1 cellular context compared by ENCODE assay signal in the genomic region with DNA sequence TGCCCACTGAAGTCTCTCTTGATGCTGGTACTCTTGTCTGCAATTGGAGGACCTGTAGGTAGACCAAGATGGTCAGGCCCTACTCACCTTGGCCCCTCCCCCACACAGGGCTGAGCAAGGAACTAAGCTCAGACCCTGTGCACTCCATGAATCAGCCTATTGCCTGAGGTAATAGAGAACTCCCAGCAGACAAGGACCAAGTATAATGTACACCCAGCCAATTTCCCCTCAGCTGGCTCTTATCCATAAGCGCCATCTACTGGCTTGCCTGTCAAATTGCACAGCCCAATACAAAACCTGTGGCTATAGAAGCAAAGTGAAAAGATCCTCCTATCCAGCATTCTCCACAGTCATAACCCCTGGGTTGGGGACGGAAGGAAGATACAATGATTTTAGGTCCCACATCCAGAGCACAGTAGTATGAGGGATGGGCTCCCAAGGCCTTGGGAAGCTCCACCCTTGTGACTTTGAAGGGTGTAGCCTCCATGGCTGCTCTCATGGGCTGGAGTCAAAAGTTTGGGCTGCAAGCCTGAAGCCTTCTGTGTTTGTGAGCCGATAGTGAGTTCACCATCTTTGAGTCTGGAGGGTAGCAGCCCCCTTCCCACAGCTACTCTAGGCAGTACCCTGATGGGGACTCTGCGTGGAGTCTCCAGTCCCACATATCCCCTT.
TF ChIP-seq lines count a peak whose summit lies in the region.

No MANE protein-coding gene starts in this region.

TF ChIP-seq in WTC11, 78 proteins besides CTCF, POLR2A, EP300 and RAD21 (continued from another document):
- TF ChIP-seq, protein P1, sequence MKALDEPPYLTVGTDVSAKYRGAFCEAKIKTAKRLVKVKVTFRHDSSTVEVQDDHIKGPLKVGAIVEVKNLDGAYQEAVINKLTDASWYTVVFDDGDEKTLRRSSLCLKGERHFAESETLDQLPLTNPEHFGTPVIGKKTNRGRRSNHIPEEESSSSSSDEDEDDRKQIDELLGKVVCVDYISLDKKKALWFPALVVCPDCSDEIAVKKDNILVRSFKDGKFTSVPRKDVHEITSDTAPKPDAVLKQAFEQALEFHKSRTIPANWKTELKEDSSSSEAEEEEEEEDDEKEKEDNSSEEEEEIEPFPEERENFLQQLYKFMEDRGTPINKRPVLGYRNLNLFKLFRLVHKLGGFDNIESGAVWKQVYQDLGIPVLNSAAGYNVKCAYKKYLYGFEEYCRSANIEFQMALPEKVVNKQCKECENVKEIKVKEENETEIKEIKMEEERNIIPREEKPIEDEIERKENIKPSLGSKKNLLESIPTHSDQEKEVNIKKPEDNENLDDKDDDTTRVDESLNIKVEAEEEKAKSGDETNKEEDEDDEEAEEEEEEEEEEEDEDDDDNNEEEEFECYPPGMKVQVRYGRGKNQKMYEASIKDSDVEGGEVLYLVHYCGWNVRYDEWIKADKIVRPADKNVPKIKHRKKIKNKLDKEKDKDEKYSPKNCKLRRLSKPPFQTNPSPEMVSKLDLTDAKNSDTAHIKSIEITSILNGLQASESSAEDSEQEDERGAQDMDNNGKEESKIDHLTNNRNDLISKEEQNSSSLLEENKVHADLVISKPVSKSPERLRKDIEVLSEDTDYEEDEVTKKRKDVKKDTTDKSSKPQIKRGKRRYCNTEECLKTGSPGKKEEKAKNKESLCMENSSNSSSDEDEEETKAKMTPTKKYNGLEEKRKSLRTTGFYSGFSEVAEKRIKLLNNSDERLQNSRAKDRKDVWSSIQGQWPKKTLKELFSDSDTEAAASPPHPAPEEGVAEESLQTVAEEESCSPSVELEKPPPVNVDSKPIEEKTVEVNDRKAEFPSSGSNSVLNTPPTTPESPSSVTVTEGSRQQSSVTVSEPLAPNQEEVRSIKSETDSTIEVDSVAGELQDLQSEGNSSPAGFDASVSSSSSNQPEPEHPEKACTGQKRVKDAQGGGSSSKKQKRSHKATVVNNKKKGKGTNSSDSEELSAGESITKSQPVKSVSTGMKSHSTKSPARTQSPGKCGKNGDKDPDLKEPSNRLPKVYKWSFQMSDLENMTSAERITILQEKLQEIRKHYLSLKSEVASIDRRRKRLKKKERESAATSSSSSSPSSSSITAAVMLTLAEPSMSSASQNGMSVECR (CRISPR knock-in tag; IDR thresholded peaks at IDR 0.05; ENCODE audit: borderline replicate concordance), result no peak
- TF ChIP-seq GTF2I (CRISPR knock-in tag; conservative IDR thresholded peaks at IDR 0.05), result no peak
- no peak for TF ChIP-seq ZNF416 (CRISPR knock-in tag; IDR thresholded peaks at IDR 0.05)
- TF ChIP-seq, protein P2, sequence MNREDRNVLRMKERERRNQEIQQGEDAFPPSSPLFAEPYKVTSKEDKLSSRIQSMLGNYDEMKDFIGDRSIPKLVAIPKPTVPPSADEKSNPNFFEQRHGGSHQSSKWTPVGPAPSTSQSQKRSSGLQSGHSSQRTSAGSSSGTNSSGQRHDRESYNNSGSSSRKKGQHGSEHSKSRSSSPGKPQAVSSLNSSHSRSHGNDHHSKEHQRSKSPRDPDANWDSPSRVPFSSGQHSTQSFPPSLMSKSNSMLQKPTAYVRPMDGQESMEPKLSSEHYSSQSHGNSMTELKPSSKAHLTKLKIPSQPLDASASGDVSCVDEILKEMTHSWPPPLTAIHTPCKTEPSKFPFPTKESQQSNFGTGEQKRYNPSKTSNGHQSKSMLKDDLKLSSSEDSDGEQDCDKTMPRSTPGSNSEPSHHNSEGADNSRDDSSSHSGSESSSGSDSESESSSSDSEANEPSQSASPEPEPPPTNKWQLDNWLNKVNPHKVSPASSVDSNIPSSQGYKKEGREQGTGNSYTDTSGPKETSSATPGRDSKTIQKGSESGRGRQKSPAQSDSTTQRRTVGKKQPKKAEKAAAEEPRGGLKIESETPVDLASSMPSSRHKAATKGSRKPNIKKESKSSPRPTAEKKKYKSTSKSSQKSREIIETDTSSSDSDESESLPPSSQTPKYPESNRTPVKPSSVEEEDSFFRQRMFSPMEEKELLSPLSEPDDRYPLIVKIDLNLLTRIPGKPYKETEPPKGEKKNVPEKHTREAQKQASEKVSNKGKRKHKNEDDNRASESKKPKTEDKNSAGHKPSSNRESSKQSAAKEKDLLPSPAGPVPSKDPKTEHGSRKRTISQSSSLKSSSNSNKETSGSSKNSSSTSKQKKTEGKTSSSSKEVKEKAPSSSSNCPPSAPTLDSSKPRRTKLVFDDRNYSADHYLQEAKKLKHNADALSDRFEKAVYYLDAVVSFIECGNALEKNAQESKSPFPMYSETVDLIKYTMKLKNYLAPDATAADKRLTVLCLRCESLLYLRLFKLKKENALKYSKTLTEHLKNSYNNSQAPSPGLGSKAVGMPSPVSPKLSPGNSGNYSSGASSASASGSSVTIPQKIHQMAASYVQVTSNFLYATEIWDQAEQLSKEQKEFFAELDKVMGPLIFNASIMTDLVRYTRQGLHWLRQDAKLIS (CRISPR knock-in tag; IDR thresholded peaks at IDR 0.05; ENCODE audit: borderline replicate concordance), result no peak
- TF ChIP-seq ESRRA (CRISPR knock-in tag; IDR thresholded peaks at IDR 0.05; ENCODE audit: borderline replicate concordance), result no peak
- TF ChIP-seq, protein P3, sequence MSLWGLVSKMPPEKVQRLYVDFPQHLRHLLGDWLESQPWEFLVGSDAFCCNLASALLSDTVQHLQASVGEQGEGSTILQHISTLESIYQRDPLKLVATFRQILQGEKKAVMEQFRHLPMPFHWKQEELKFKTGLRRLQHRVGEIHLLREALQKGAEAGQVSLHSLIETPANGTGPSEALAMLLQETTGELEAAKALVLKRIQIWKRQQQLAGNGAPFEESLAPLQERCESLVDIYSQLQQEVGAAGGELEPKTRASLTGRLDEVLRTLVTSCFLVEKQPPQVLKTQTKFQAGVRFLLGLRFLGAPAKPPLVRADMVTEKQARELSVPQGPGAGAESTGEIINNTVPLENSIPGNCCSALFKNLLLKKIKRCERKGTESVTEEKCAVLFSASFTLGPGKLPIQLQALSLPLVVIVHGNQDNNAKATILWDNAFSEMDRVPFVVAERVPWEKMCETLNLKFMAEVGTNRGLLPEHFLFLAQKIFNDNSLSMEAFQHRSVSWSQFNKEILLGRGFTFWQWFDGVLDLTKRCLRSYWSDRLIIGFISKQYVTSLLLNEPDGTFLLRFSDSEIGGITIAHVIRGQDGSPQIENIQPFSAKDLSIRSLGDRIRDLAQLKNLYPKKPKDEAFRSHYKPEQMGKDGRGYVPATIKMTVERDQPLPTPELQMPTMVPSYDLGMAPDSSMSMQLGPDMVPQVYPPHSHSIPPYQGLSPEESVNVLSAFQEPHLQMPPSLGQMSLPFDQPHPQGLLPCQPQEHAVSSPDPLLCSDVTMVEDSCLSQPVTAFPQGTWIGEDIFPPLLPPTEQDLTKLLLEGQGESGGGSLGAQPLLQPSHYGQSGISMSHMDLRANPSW (CRISPR knock-in tag; conservative IDR thresholded peaks at IDR 0.05; ENCODE audit: low read depth), result no peak
- TF ChIP-seq, protein P4, sequence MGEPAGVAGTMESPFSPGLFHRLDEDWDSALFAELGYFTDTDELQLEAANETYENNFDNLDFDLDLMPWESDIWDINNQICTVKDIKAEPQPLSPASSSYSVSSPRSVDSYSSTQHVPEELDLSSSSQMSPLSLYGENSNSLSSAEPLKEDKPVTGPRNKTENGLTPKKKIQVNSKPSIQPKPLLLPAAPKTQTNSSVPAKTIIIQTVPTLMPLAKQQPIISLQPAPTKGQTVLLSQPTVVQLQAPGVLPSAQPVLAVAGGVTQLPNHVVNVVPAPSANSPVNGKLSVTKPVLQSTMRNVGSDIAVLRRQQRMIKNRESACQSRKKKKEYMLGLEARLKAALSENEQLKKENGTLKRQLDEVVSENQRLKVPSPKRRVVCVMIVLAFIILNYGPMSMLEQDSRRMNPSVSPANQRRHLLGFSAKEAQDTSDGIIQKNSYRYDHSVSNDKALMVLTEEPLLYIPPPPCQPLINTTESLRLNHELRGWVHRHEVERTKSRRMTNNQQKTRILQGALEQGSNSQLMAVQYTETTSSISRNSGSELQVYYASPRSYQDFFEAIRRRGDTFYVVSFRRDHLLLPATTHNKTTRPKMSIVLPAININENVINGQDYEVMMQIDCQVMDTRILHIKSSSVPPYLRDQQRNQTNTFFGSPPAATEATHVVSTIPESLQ (CRISPR knock-in tag; IDR thresholded peaks at IDR 0.05), result no peak
